8 cellular contexts compared by ENCODE assay signal in the genomic region with DNA sequence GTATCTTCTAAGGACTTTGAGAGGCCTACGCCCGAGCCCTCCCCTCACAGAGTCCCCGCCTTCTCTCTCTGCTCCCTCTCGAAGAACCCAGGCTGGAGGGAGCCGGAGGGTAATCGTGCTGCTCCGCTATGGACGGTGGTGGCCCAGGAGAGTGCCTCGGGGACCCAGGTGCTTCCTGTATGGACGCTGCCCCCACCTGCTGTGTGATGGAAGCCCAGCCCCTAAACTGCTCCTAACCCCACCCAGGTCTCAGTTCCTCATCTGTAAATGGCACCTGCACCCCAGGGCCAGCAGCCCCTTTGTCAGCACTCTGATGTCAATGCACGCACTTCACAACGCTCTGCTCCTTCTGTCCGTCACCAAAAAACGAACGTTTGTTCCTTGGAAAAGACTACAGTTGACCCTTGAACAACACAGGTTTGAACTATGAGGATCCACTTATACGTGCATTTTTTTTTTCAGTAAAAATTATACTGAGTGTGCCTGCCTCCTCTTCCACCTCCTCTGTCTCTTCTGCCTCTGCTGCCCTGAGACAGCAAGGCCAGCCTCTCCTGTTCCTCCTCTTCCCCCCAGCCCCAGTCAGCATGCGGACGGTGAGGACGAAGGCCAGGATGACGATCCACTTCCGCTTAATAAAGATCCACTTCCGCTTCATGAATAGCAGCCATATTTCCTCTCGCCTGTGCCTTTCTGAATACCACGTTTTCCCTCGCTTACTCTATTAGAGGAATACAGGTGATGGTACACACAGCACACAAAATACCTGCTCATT.
DNase-seq lines count a peak whose midpoint lies in the region; ATAC-seq and TF ChIP-seq lines count a peak whose summit lies in the region.
"Had no signal": no experiment of that assay in that cellular context is flagged by ENCODE, and none has a peak within 500 bp of the region (broad histone marks: within the 10 kb centered on the region; RNA-seq: fewer than 3 reads in every experiment).

No MANE protein-coding gene starts in this region.

- intact Hi-C loops in sigmoid colon (cut with DNase I) = no loop called here

- 69 to 90% methylated on average over 25 of the region's 25 CpGs for WGBS in sigmoid colon, 2 donors

- TF ChIP-seq CTCF in sigmoid colon (IDR thresholded peaks at IDR 0.05) = no peak

- peak; percentile 28 for DNase-seq in sigmoid colon
- DNase-seq in NCI-H1092 treated with DMSO at 0.1 percent for 48 hours (lab: John Stamatoyannopoulos, UW) = no peak
- DNase-seq in kidney tubule cell (ENCODE audit: low spot score) = no peak
- DNase-seq in activated CD4-positive, CD25-positive, alpha-beta regulatory T cell treated with anti-CD3 and anti-CD28 coated beads, Interleukin-2, amount 50 U/mL, for 72 hours = no peak
- DNase-seq: NCI-H526 treated with DMSO at 0.1 percent for 48 hours had no signal

- peaks cover 0 to 42% (median 19%) of the 10 kb centered on the region in 4 donors for H3K36me3 ChIP-seq in sigmoid colon

- no peak for TF ChIP-seq POLR2A in sigmoid colon (IDR thresholded peaks at IDR 0.05)

- no peak for TF ChIP-seq EP300 in sigmoid colon (IDR thresholded peaks at IDR 0.05)

- H3K27me3 ChIP-seq in sigmoid colon = no peaks in the 10 kb centered on the region

- no peak overlapping the region for H3K4me3 ChIP-seq in sigmoid colon

- H3K27ac ChIP-seq in sigmoid colon = no peak overlapping the region

- no peaks in the 10 kb centered on the region for H3K4me1 ChIP-seq in sigmoid colon

- ATAC-seq in GM18909 (IDR thresholded peaks at IDR 0.05; ENCODE audit: poor library complexity, unreplicated experiment) (peak; percentile 90), GM21825 (IDR thresholded peaks at IDR 0.05; ENCODE audit: unreplicated experiment) (peak; percentile 86), HG03558 (IDR thresholded peaks at IDR 0.05; ENCODE audit: extremely low read depth, unreplicated experiment) (peak; percentile 50)

- H3K9me3 ChIP-seq in sigmoid colon = no peaks in the 10 kb centered on the region
